Comparison of ENCODE assay signal across 2 cellular contexts in the genomic region with DNA sequence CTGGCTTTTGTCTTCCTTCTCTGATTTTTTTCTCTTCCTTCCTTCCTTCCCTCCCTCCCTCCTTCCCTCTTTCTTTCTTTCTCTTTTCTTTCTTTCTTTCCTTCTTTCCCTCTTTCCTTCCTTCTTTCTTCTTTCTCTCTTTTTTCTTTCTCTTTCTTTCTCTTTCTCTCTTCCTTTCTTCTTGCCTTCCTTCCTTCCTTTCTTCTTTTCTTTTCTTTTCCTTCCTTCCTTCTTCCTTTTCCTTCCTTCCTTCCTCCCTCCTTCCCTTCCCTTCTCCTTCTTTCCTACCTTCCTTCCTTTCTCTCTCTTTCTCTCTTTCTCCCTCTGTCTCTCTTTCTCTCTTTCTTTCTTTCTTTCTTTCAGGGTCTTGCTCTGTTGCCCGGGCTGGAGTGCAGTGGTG.
TF ChIP-seq lines count a peak whose summit lies in the region.

No MANE protein-coding gene starts in this region.

TF ChIP-seq in HepG2, 621 proteins besides CTCF, POLR2A, EP300 and RAD21 (continued from another document):
- TF ChIP-seq, protein P1, sequence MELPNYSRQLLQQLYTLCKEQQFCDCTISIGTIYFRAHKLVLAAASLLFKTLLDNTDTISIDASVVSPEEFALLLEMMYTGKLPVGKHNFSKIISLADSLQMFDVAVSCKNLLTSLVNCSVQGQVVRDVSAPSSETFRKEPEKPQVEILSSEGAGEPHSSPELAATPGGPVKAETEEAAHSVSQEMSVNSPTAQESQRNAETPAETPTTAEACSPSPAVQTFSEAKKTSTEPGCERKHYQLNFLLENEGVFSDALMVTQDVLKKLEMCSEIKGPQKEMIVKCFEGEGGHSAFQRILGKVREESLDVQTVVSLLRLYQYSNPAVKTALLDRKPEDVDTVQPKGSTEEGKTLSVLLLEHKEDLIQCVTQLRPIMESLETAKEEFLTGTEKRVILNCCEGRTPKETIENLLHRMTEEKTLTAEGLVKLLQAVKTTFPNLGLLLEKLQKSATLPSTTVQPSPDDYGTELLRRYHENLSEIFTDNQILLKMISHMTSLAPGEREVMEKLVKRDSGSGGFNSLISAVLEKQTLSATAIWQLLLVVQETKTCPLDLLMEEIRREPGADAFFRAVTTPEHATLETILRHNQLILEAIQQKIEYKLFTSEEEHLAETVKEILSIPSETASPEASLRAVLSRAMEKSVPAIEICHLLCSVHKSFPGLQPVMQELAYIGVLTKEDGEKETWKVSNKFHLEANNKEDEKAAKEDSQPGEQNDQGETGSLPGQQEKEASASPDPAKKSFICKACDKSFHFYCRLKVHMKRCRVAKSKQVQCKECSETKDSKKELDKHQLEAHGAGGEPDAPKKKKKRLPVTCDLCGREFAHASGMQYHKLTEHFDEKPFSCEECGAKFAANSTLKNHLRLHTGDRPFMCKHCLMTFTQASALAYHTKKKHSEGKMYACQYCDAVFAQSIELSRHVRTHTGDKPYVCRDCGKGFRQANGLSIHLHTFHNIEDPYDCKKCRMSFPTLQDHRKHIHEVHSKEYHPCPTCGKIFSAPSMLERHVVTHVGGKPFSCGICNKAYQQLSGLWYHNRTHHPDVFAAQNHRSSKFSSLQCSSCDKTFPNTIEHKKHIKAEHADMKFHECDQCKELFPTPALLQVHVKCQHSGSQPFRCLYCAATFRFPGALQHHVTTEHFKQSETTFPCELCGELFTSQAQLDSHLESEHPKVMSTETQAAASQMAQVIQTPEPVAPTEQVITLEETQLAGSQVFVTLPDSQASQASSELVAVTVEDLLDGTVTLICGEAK (IDR thresholded peaks at IDR 0.05) = peak; percentile 18; the same call in 1 of the 2 replicates
- TF ChIP-seq, protein P1 (CRISPR knock-in tag; IDR thresholded peaks at IDR 0.05) = no peak
- TF ChIP-seq, protein P2, sequence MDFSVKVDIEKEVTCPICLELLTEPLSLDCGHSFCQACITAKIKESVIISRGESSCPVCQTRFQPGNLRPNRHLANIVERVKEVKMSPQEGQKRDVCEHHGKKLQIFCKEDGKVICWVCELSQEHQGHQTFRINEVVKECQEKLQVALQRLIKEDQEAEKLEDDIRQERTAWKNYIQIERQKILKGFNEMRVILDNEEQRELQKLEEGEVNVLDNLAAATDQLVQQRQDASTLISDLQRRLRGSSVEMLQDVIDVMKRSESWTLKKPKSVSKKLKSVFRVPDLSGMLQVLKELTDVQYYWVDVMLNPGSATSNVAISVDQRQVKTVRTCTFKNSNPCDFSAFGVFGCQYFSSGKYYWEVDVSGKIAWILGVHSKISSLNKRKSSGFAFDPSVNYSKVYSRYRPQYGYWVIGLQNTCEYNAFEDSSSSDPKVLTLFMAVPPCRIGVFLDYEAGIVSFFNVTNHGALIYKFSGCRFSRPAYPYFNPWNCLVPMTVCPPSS (IDR thresholded peaks at IDR 0.05) = 0 out of 2 replicates have a peak, but pooled peaks have one; percentile 56
- TF ChIP-seq RAD51 (IDR thresholded peaks at IDR 0.05; ENCODE audit: borderline replicate concordance) (peak; percentile 28; the same call in 1 of the 2 replicates), SOX6 (IDR thresholded peaks at IDR 0.05) (peak; percentile 86; the same call in 1 of the 2 replicates), SOX6 (CRISPR knock-in tag; IDR thresholded peaks at IDR 0.05) (no peak)

TF ChIP-seq in HEK293, 187 proteins besides CTCF, POLR2A, EP300 and RAD21 (continued from another document):
- TF ChIP-seq, protein P3, sequence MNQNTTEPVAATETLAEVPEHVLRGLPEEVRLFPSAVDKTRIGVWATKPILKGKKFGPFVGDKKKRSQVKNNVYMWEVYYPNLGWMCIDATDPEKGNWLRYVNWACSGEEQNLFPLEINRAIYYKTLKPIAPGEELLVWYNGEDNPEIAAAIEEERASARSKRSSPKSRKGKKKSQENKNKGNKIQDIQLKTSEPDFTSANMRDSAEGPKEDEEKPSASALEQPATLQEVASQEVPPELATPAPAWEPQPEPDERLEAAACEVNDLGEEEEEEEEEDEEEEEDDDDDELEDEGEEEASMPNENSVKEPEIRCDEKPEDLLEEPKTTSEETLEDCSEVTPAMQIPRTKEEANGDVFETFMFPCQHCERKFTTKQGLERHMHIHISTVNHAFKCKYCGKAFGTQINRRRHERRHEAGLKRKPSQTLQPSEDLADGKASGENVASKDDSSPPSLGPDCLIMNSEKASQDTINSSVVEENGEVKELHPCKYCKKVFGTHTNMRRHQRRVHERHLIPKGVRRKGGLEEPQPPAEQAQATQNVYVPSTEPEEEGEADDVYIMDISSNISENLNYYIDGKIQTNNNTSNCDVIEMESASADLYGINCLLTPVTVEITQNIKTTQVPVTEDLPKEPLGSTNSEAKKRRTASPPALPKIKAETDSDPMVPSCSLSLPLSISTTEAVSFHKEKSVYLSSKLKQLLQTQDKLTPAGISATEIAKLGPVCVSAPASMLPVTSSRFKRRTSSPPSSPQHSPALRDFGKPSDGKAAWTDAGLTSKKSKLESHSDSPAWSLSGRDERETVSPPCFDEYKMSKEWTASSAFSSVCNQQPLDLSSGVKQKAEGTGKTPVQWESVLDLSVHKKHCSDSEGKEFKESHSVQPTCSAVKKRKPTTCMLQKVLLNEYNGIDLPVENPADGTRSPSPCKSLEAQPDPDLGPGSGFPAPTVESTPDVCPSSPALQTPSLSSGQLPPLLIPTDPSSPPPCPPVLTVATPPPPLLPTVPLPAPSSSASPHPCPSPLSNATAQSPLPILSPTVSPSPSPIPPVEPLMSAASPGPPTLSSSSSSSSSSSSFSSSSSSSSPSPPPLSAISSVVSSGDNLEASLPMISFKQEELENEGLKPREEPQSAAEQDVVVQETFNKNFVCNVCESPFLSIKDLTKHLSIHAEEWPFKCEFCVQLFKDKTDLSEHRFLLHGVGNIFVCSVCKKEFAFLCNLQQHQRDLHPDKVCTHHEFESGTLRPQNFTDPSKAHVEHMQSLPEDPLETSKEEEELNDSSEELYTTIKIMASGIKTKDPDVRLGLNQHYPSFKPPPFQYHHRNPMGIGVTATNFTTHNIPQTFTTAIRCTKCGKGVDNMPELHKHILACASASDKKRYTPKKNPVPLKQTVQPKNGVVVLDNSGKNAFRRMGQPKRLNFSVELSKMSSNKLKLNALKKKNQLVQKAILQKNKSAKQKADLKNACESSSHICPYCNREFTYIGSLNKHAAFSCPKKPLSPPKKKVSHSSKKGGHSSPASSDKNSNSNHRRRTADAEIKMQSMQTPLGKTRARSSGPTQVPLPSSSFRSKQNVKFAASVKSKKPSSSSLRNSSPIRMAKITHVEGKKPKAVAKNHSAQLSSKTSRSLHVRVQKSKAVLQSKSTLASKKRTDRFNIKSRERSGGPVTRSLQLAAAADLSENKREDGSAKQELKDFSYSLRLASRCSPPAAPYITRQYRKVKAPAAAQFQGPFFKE (tag by site-specific recombination; IDR thresholded peaks at IDR 0.05; ENCODE audit: borderline replicate concordance) = no peak
- no peak for TF ChIP-seq ZNF221 (tag by site-specific recombination; IDR thresholded peaks at IDR 0.05; ENCODE audit: borderline replicate concordance)
- no peak for TF ChIP-seq ZNF239 (tag by site-specific recombination; IDR thresholded peaks at IDR 0.05)
